21 cellular contexts compared by ENCODE assay signal in the genomic region with DNA sequence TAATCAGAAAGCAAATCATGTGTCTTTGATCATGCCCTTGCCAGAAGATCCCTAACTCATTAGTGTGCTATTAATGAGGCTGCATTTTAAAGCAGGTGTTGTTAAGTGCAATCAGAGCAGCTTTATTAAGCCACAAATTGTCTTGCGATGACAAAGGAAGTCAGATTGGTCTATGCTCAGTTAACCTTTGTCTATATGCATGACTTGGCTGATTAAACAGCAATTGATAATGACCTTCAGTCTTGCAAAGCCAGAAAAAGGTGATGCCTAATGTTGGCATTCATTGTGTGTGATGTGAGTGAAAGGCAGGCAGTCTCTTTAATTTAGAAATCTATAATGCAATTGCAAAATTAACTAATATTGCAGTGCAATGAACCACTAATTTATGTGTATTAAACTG.
"Had no signal": no experiment of that assay in that cellular context is flagged by ENCODE, and none has a peak within 500 bp of the region (broad histone marks: within the 10 kb centered on the region; RNA-seq: fewer than 3 reads in every experiment).

No MANE protein-coding gene starts in this region.

- DNase-seq: cortex of kidney; dorsolateral prefrontal cortex; effector CD8-positive, alpha-beta T cell; heart left ventricle; hippocampal formation; left colon; left ventricle myocardium superior; mesenchymal stem cell; midbrain; naive thymus-derived CD4-positive, alpha-beta T cell; nephron progenitor cell; psoas muscle; stimulated activated CD4-positive, alpha-beta T cell treated with anti-CD3 and anti-CD28 coated beads, Interleukin-2, amount 100 ng/mL, for 24 hours; stimulated activated CD4-positive, alpha-beta T cell treated with anti-CD3 and anti-CD28 coated beads, Interleukin-4, amount 100 ng/mL, for 4 hours; stimulated activated naive B cell treated with anti-CD40 and anti-IgM and Interleukin-4, amounts not matched to agents 10 μg/mL and 1 μg/mL and 100 μg/mL, for 72 hours; stimulated activated naive CD8-positive, alpha-beta T cell treated with anti-CD3 and anti-CD28 coated beads, Interleukin-15, amount 100 ng/mL, for 72 hours; testis had no signal

- H3K9me3 ChIP-seq: neutrophil, testis had no signal

- H3K27me3 ChIP-seq: heart left ventricle, neutrophil, testis, tibial nerve had no signal

- H3K36me3 ChIP-seq: heart left ventricle, neutrophil, tibial nerve had no signal

- ATAC-seq: heart left ventricle; left colon; left ventricle myocardium superior; naive thymus-derived CD4-positive, alpha-beta T cell; psoas muscle; sciatic nerve; stimulated activated naive B cell treated with anti-CD40 and anti-IgM and Interleukin-4, amounts not matched to agents 10 μg/mL and 1 μg/mL and 100 μg/mL, for 72 hours; stimulated activated naive CD8-positive, alpha-beta T cell treated with anti-CD3 and anti-CD28 coated beads, Interleukin-15, amount 100 ng/mL, for 72 hours had no signal

- H3K4me3 ChIP-seq: dorsolateral prefrontal cortex, heart left ventricle, lung, psoas muscle, testis, tibial nerve had no signal

- H3K27ac ChIP-seq: dorsolateral prefrontal cortex, heart left ventricle, neutrophil, psoas muscle, testis, tibial nerve had no signal
